ENCODE assay signal across 15 cellular contexts in genomic region chr20:19210426-19211155, GRCh38. TPM values are rescaled to one million over a fixed set of nuclear protein-coding genes. Genes with fewer than 3 reads are reported as not detected.
DNase-seq lines count a peak whose midpoint lies in the region; ATAC-seq and TF ChIP-seq lines count a peak whose summit lies in the region.
"Had no signal": no experiment of that assay in that cellular context is flagged by ENCODE, and none has a peak within 500 bp of the region (broad histone marks: within the 10 kb centered on the region; RNA-seq: fewer than 3 reads in every experiment).

No MANE protein-coding gene starts in this region.

- intact Hi-C loops in sigmoid colon (cut with DNase I), result loop anchor here (2.0 to 10.0 kb wide), 4 partner anchors 167 to 576 kb away; no protein-coding TSS in a partner anchor
- intact Hi-C loops in OCI-LY7 (cut with micrococcal nuclease; ENCODE audit: unreplicated experiment), result no loop called here

- BruUV-seq in OCI-LY7 (replicated peaks; lab: Mats Ljungman, UMichigan), result no TSS peak

- POLR2A ChIA-PET in OCI-LY7 (lab: Charles Lee), result no interaction called here

- TF ChIP-seq EP300 in gastroesophageal sphincter (IDR thresholded peaks at IDR 0.05) (no peak), sigmoid colon (IDR thresholded peaks at IDR 0.05) (no peak)

- CTCF ChIA-PET in OCI-LY7 (lab: Charles Lee; ENCODE audit: unreplicated experiment), result no interaction called here

- in situ Hi-C loops in ACHN (cut with HindIII; ENCODE audit: low pct_ligation_motif_present, low pct_unique_long_range_greater_than_20kb, low sequenced_read_pairs), result no loop called here

- H2AFZ ChIP-seq in OCI-LY7 (ENCODE audit: low read length), result no peak overlapping the region

- 42 to 44% methylated on average over 3 to 5 of the region's 9 CpGs for WGBS in gastroesophageal sphincter (ENCODE audit: low coverage in 1 of 2), 2 donors
- 47 to 65% methylated on average over 9 of the region's 9 CpGs for WGBS in sigmoid colon, 2 donors

- H3K9ac ChIP-seq in SK-N-MC (ENCODE audit: insufficient read length), result peak overlapping the region; percentile 3
- H3K9ac ChIP-seq: BLaER1 treated with 17β-estradiol and CSF1 and Interleukin-3, amounts not matched to agents 10 nM and 100 nM had no signal

- ATAC-seq in gastroesophageal sphincter (peak; percentile 26), GM19023 (IDR thresholded peaks at IDR 0.05; ENCODE audit: unreplicated experiment) (no peak)

- no peaks in the 10 kb centered on the region for H3K36me3 ChIP-seq in SK-N-MC (ENCODE audit: insufficient read depth, low read length)
- H3K36me3 ChIP-seq in gastroesophageal sphincter, result no peaks in the 10 kb centered on the region
- no peaks in the 10 kb centered on the region for H3K36me3 ChIP-seq in sigmoid colon
- no peaks in the 10 kb centered on the region for H3K36me3 ChIP-seq in OCI-LY7 (ENCODE audit: insufficient read depth, low read length)
- H3K36me3 ChIP-seq: BLaER1 treated with 17β-estradiol and CSF1 and Interleukin-3, amounts not matched to agents 10 nM and 100 nM; SJSA1 had no signal

- no peaks in the 10 kb centered on the region for H3K79me2 ChIP-seq in OCI-LY7 (ENCODE audit: insufficient read depth, low read depth, low read length)

- peaks cover 12% of the 10 kb centered on the region for H3K27me3 ChIP-seq in gastroesophageal sphincter
- H3K27me3 ChIP-seq in sigmoid colon, result peaks cover 0 to 6% (median 0%) of the 10 kb centered on the region in 3 donors

- H3K4me1 ChIP-seq in gastroesophageal sphincter (peaks cover 0 to 42% (median 15%) of the 10 kb centered on the region in 3 donors), sigmoid colon (peaks cover 0 to 37% (median 29%) of the 10 kb centered on the region in 4 donors), OCI-LY7 (ENCODE audit: insufficient read depth, low read length, poor library complexity, severe bottlenecking) (no peaks in the 10 kb centered on the region)
- H3K4me1 ChIP-seq: BLaER1 treated with 17β-estradiol and CSF1 and Interleukin-3, amounts not matched to agents 10 nM and 100 nM; SJSA1 had no signal

- H3K4me2 ChIP-seq in OCI-LY7 (ENCODE audit: low read length), result no peak overlapping the region
- H3K4me2 ChIP-seq: BLaER1 treated with 17β-estradiol and CSF1 and Interleukin-3, amounts not matched to agents 10 nM and 100 nM had no signal

- H3K4me3 ChIP-seq in AG10803 (ENCODE audit: low read length) (no peak overlapping the region), SK-N-MC (peak overlapping the region; percentile 95), gastroesophageal sphincter (no peak overlapping the region), sigmoid colon (peak overlapping the region in 1 of 4 donors; percentile 74), OCI-LY7 (ENCODE audit: low read depth, low read length, poor library complexity, severe bottlenecking) (no peak overlapping the region)
- H3K4me3 ChIP-seq: BLaER1 treated with 17β-estradiol and CSF1 and Interleukin-3, amounts not matched to agents 10 nM and 100 nM; SJSA1 had no signal

- H3K9me2 ChIP-seq in OCI-LY7 (ENCODE audit: insufficient read depth, low read length), result no peaks in the 10 kb centered on the region

- DNase-seq in AG10803 (ENCODE audit: low read depth) (peak; percentile 76), SK-N-MC (ENCODE audit: low read depth, low spot score) (peak; percentile 83), sigmoid colon (peak; percentile 72), ACHN (no peak), OCI-LY7 (ENCODE audit: low spot score) (no peak), DMS153 (lab: John Stamatoyannopoulos, UW) (no peak)
- DNase-seq: activated CD4-positive, alpha-beta T cell treated with anti-CD3 and anti-CD28 coated beads, Interleukin-2, amount 10 ng/mL, durations not matched to agents 7 days and 5 days; activated naive CD4-positive, alpha-beta T cell treated with anti-CD3 and anti-CD28 coated beads, Interleukin-2, amount 50 U/mL, for 16 hours; activated T-cell treated with anti-CD3 and anti-CD28 coated beads for 4 hours; DMS 273 treated with DMSO at 0.1 percent for 48 hours; small intestine had no signal

- TF ChIP-seq CTCF in AG10803 (conservative IDR thresholded peaks at IDR 0.05; ENCODE audit: low read length) (no peak), gastroesophageal sphincter (IDR thresholded peaks at IDR 0.05) (no peak), sigmoid colon (IDR thresholded peaks at IDR 0.05) (no peak), OCI-LY7 (conservative IDR thresholded peaks at IDR 0.05; ENCODE audit: low read length) (no peak)

- TF ChIP-seq POLR2A in gastroesophageal sphincter (IDR thresholded peaks at IDR 0.05) (no peak), sigmoid colon (IDR thresholded peaks at IDR 0.05) (no peak)

- H3K27ac ChIP-seq in SK-N-MC (peak overlapping the region; percentile 89), gastroesophageal sphincter (peak overlapping the region in 3 of 4 donors; percentile 14 to 74 (median 38)), sigmoid colon (peak overlapping the region; percentile 34 to 84 (median 80)), OCI-LY7 (ENCODE audit: low read depth, low read length, poor library complexity, severe bottlenecking) (no peak overlapping the region)
- H3K27ac ChIP-seq: BLaER1 treated with 17β-estradiol and CSF1 and Interleukin-3, amounts not matched to agents 10 nM and 100 nM; SJSA1 had no signal

- H4K20me1 ChIP-seq in OCI-LY7 (ENCODE audit: insufficient read depth, low read length), result no peaks in the 10 kb centered on the region
- H4K20me1 ChIP-seq: BLaER1 treated with 17β-estradiol and CSF1 and Interleukin-3, amounts not matched to agents 10 nM and 100 nM had no signal

- H3K9me3 ChIP-seq in SK-N-MC (ENCODE audit: low read depth, low read length), result no peaks in the 10 kb centered on the region
- H3K9me3 ChIP-seq in gastroesophageal sphincter, result no peaks in the 10 kb centered on the region
- no peaks in the 10 kb centered on the region for H3K9me3 ChIP-seq in sigmoid colon
- no peaks in the 10 kb centered on the region for H3K9me3 ChIP-seq in OCI-LY7 (ENCODE audit: low read length)
- H3K9me3 ChIP-seq: SJSA1 had no signal

RNA-seq across cellular contexts. Expression of gene SLC24A3, which starts 1.9 kb away (rescaled TPM):
- total RNA-seq in gastroesophageal sphincter, result 10 to 100 TPM in 1 of 4 donors, 1 to 10 TPM in 3; 2.7 to 13.5 (median 5.5) TPM
- total RNA-seq in sigmoid colon, result 10 to 100 TPM; 13.5 to 20.8 (median 18.3) TPM
- polyA plus RNA-seq in sigmoid colon, result 1 to 10 TPM in 2 of 3 donors, under 1 TPM in 1; 0.92 to 4.4 (median 3.0) TPM
- total RNA-seq in OCI-LY7 (2014; rRNA removed; shearing (Covaris generic)), result not detected in 2 replicates
- not detected in 2 replicates for total RNA-seq in OCI-LY7 (2022)
- total RNA-seq: activated CD4-positive, alpha-beta T cell treated with anti-CD3 and anti-CD28 coated beads, Interleukin-2, amount 10 ng/mL, durations not matched to agents 7 days and 5 days; SJSA1 had no signal

Comparison
In these comparisons a context has a peak if more than half of its experiments do, and no peak if none do; other contexts are left out.
1. DNase-seq: peak in AG10803 (single experiment), SK-N-MC (single experiment) and sigmoid colon (single experiment); none in ACHN (single experiment), OCI-LY7 (single experiment) and DMS153 (single experiment).